8 cellular contexts compared by ENCODE assay signal in genomic region chr20:30283502-30284360, GRCh38.
DNase-seq lines count a peak whose midpoint lies in the region; ATAC-seq, FAIRE-seq and TF ChIP-seq lines count a peak whose summit lies in the region.
"Not testable (repeated sequence)": the region's sequence is repeated elsewhere in the genome, so short reads cannot be mapped to it uniquely, and the experiment has no call there.

No MANE protein-coding gene starts in this region.

- not testable (repeated sequence) for H2BK15ac ChIP-seq in mesenchymal stem cell (ENCODE audit: low read depth, poor library complexity, severe bottlenecking)

- not testable (repeated sequence) for H2BK120ac ChIP-seq in mesenchymal stem cell (ENCODE audit: low read depth, low read length)

- not testable (repeated sequence) for H3K4ac ChIP-seq in mesenchymal stem cell (ENCODE audit: low read depth in 1 of 2, low read length in 2 of 2)

- H3K9me3 Mint-ChIP-seq in activated naive CD8-positive, alpha-beta T cell treated with anti-CD3 and anti-CD28 coated beads for 36 hours, result peaks cover 12% of the 10 kb centered on the region

- H3K4me3 ChIP-seq in mesenchymal stem cell (ENCODE audit: insufficient read depth in 1 of 2, low read depth in 1 of 2, low read length in 2 of 2) (peak overlapping the region in 1 of 2 experiments; percentile 69), upper lobe of left lung (peak overlapping the region in 3 of 4 donors; percentile 33 to 63 (median 52))

- H3K27ac Mint-ChIP-seq in activated naive CD8-positive, alpha-beta T cell treated with anti-CD3 and anti-CD28 coated beads for 36 hours, result peak overlapping the region; percentile 86

- not testable (repeated sequence) for H3K27me3 ChIP-seq in mesenchymal stem cell (ENCODE audit: control insufficient read depth in 1 of 2, insufficient read depth in 1 of 2, low read length in 2 of 2); upper lobe of left lung

- H3K36me3 ChIP-seq in mesenchymal stem cell (ENCODE audit: control insufficient read depth in 1 of 2, insufficient read depth in 2 of 2, low read depth in 1 of 2, low read length in 2 of 2); upper lobe of left lung: not testable (repeated sequence)

- H3K4me1 Mint-ChIP-seq in activated naive CD8-positive, alpha-beta T cell treated with anti-CD3 and anti-CD28 coated beads for 36 hours, result peaks cover 35% of the 10 kb centered on the region

- not testable (repeated sequence) for H3K23ac ChIP-seq in mesenchymal stem cell (ENCODE audit: low read length in 2 of 2)

- not testable (repeated sequence) for H4K91ac ChIP-seq in mesenchymal stem cell (ENCODE audit: low read length)

- peak overlapping the region; percentile 43 for H3K9ac ChIP-seq in mesenchymal stem cell (ENCODE audit: low read length)

- DNase-seq in GM18507 (ENCODE audit: extremely low spot score, insufficient read length, low read depth); mesenchymal stem cell: not testable (repeated sequence)
- DNase-seq in NCI-H2107 treated with DMSO at 0.1 percent for 48 hours (lab: John Stamatoyannopoulos, UW; ENCODE audit: unreplicated experiment), result peak; percentile 9
- peak; percentile 76 for DNase-seq in activated CD4-positive, alpha-beta T cell treated with anti-CD3 and anti-CD28 coated beads for 1 hour
- DNase-seq in activated naive CD8-positive, alpha-beta T cell treated with anti-CD3 and anti-CD28 coated beads for 36 hours, result peak; percentile 84
- peak; percentile 58 for DNase-seq in fibroblast of gingiva (ENCODE audit: low read depth)
- peak; percentile 57 to 77 for DNase-seq in stimulated activated CD4-positive, alpha-beta T cell treated with anti-CD3 and anti-CD28 coated beads, Interleukin-1b, Interleukin-23, amount 100 ng/mL, for 4 hours (ENCODE audit: low read depth in 2 of 2)
- DNase-seq in upper lobe of left lung, result peak in 1 of 2 donors; percentile 93

- not testable (repeated sequence) for TF ChIP-seq EP300 in upper lobe of left lung (IDR thresholded peaks at IDR 0.05)

- H4K8ac ChIP-seq in mesenchymal stem cell (ENCODE audit: low read length), result not testable (repeated sequence)

- not testable (repeated sequence) for H3K4me1 ChIP-seq in mesenchymal stem cell (ENCODE audit: control insufficient read depth, insufficient read depth, low read depth, low read length); upper lobe of left lung

- H3K27ac ChIP-seq in mesenchymal stem cell (ENCODE audit: low read length, poor library complexity, severe bottlenecking), result not testable (repeated sequence)
- H3K27ac ChIP-seq in upper lobe of left lung, result peak overlapping the region in 2 of 4 donors; percentile 14 to 56

- H3K9me3 ChIP-seq in mesenchymal stem cell (ENCODE audit: control insufficient read depth, low read length); upper lobe of left lung: not testable (repeated sequence)

- FAIRE-seq in GM18507 (lab: Jason Lieb, UNC), result peak; percentile 73

- ATAC-seq in upper lobe of left lung (ENCODE audit: low FRiP score in 2 of 2), result not testable (repeated sequence)

- H3K14ac ChIP-seq in mesenchymal stem cell (ENCODE audit: low read length in 2 of 2), result not testable (repeated sequence)

- not testable (repeated sequence) for H3K79me1 ChIP-seq in mesenchymal stem cell (replicated peaks; ENCODE audit: low read length, poor library complexity, severe bottlenecking)

- not testable (repeated sequence) for H3K18ac ChIP-seq in mesenchymal stem cell (ENCODE audit: low read depth in 1 of 2, low read length in 2 of 2)

- peaks cover 16% of the 10 kb centered on the region for H3K36me3 Mint-ChIP-seq in activated naive CD8-positive, alpha-beta T cell treated with anti-CD3 and anti-CD28 coated beads for 36 hours

- TF ChIP-seq POLR2A in upper lobe of left lung (IDR thresholded peaks at IDR 0.05), result not testable (repeated sequence)

- not testable (repeated sequence) for H2AFZ ChIP-seq in mesenchymal stem cell (ENCODE audit: low read depth, low read length)

- not testable (repeated sequence) for H2AK5ac ChIP-seq in mesenchymal stem cell (ENCODE audit: low read length, severe bottlenecking)

- not testable (repeated sequence) for H3K4me2 ChIP-seq in mesenchymal stem cell (ENCODE audit: low read length, poor library complexity, severe bottlenecking)

- H3K4me3 Mint-ChIP-seq in activated naive CD8-positive, alpha-beta T cell treated with anti-CD3 and anti-CD28 coated beads for 36 hours, result peak overlapping the region; percentile 81

- H2BK5ac ChIP-seq in mesenchymal stem cell (ENCODE audit: low read depth, low read length, poor library complexity, severe bottlenecking), result not testable (repeated sequence)

- not testable (repeated sequence) for TF ChIP-seq CTCF in upper lobe of left lung (IDR thresholded peaks at IDR 0.05)

- not testable (repeated sequence) for H3K27me3 Mint-ChIP-seq in activated naive CD8-positive, alpha-beta T cell treated with anti-CD3 and anti-CD28 coated beads for 36 hours

- WGBS in mesenchymal stem cell, result 93% methylated on average over 53 of the region's 53 CpGs
- 49 to 52% methylated on average over 21 to 53 of the region's 53 CpGs for WGBS in upper lobe of left lung, 2 donors

- not testable (repeated sequence) for H2BK12ac ChIP-seq in mesenchymal stem cell (ENCODE audit: low read length in 2 of 2)
